In the genomic region with DNA sequence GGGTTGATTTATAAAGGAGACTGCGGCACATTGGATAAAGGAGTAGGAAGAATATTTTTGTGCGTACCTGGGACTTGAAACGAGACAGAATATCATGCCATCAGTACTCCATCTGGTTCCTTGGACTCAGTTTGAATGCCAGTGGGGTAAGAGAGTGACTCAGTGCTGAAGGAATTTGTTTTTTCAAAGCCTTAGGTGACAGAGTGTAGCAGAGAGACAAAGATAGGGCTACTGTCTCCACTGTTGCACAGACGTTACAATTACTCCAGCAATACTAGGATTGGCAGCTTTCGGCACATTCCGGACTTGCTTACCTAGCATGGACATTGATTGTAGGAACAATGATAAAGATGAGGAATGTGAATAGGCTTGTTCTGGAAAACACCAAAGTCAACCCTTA, we compare ENCODE assay signal across 21 cellular contexts.
DNase-seq lines count a peak whose midpoint lies in the region; ATAC-seq, FAIRE-seq and TF ChIP-seq lines count a peak whose summit lies in the region.
"Had no signal": no experiment of that assay in that cellular context is flagged by ENCODE, and none has a peak within 500 bp of the region (broad histone marks: within the 10 kb centered on the region; RNA-seq: fewer than 3 reads in every experiment).

No MANE protein-coding gene starts in this region.

- intact Hi-C loops in MCF 10A (cut with micrococcal nuclease), result no loop called here
- intact Hi-C loops in breast epithelium (cut with DNase I; ENCODE audit: low total_unique reads), result no loop called here
- intact Hi-C loops in body of pancreas (cut with DNase I), result no loop called here

- ATAC-seq in body of pancreas, result peak; percentile 83
- ATAC-seq: activated T-helper 17 cell treated with anti-CD3 and anti-CD28 coated beads, Interleukin-2, amount 50 U/mL, for 72 hours; right lobe of liver; T-cell; WTC11 had no signal

- TF ChIP-seq CTCF in MCF 10A (IDR thresholded peaks at IDR 0.05; ENCODE audit: unreplicated experiment), result no peak
- TF ChIP-seq CTCF in breast epithelium (IDR thresholded peaks at IDR 0.05), result no peak
- no peak for TF ChIP-seq CTCF in body of pancreas (IDR thresholded peaks at IDR 0.05)
- TF ChIP-seq CTCF in kidney epithelial cell (IDR thresholded peaks at IDR 0.05; ENCODE audit: insufficient read depth, low read length, poor library complexity, severe bottlenecking), result no peak

- H3K36me3 Mint-ChIP-seq in MCF 10A (ENCODE audit: insufficient read depth, unreplicated experiment), result no peaks in the 10 kb centered on the region
- no peaks in the 10 kb centered on the region for H3K36me3 Mint-ChIP-seq in activated naive CD8-positive, alpha-beta T cell treated with anti-CD3 and anti-CD28 coated beads for 36 hours
- H3K36me3 Mint-ChIP-seq: CD8-positive, alpha-beta memory T cell; IgD-negative memory B cell; T-cell had no signal

- BruUV-seq in MCF 10A (replicated peaks; lab: Mats Ljungman, UMichigan), result no TSS peak

- no peaks in the 10 kb centered on the region for H3K4me1 ChIP-seq in breast epithelium
- H3K4me1 ChIP-seq in body of pancreas, result peaks cover 15% of the 10 kb centered on the region
- H3K4me1 ChIP-seq: right lobe of liver had no signal

- H3K27ac ChIP-seq in breast epithelium (no peak overlapping the region), body of pancreas (peak overlapping the region in 3 of 4 donors; percentile 12 to 21 (median 13))
- H3K27ac ChIP-seq: right lobe of liver, thoracic aorta had no signal

- H3K4me3 ChIP-seq in breast epithelium (no peak overlapping the region), body of pancreas (no peak overlapping the region), kidney epithelial cell (ENCODE audit: low read depth, low read length) (no peak overlapping the region)
- H3K4me3 ChIP-seq: right lobe of liver, thoracic aorta had no signal

- H3K9me3 ChIP-seq in breast epithelium (no peaks in the 10 kb centered on the region), body of pancreas (no peaks in the 10 kb centered on the region)
- H3K9me3 ChIP-seq: right lobe of liver, thoracic aorta had no signal

- no peak overlapping the region for H3K4me3 Mint-ChIP-seq in MCF 10A (ENCODE audit: unreplicated experiment)
- no peak overlapping the region for H3K4me3 Mint-ChIP-seq in activated naive CD8-positive, alpha-beta T cell treated with anti-CD3 and anti-CD28 coated beads for 36 hours
- H3K4me3 Mint-ChIP-seq: activated T-helper 17 cell treated with anti-CD3 and anti-CD28 coated beads, Interleukin-2, amount 50 U/mL, for 72 hours; CD8-positive, alpha-beta memory T cell; dendritic cell treated with granulocyte-macrophage colony-stimulating factor and Interleukin-4, amounts not matched to agents 40 ng/mL and 50 ng/mL, for 4 days; IgD-negative memory B cell; T-cell; WTC11 had no signal

- TF ChIP-seq POLR2A in breast epithelium (IDR thresholded peaks at IDR 0.05), result no peak
- TF ChIP-seq POLR2A in body of pancreas (IDR thresholded peaks at IDR 0.05), result no peak

- CTCF ChIA-PET in MCF 10A (lab: Yijun Ruan, JAX), result no interaction called here

- H3K27ac Mint-ChIP-seq in MCF 10A (ENCODE audit: low read depth, unreplicated experiment), result peak overlapping the region; percentile 41
- no peak overlapping the region for H3K27ac Mint-ChIP-seq in activated naive CD8-positive, alpha-beta T cell treated with anti-CD3 and anti-CD28 coated beads for 36 hours
- H3K27ac Mint-ChIP-seq: activated T-helper 17 cell treated with anti-CD3 and anti-CD28 coated beads, Interleukin-2, amount 50 U/mL, for 72 hours; CD8-positive, alpha-beta memory T cell; dendritic cell treated with granulocyte-macrophage colony-stimulating factor and Interleukin-4, amounts not matched to agents 40 ng/mL and 50 ng/mL, for 4 days; IgD-negative memory B cell; T-cell; WTC11 had no signal

- POLR2A ChIA-PET in MCF 10A (lab: Yijun Ruan, JAX), result no interaction called here

- no peaks in the 10 kb centered on the region for H3K9me3 Mint-ChIP-seq in MCF 10A (ENCODE audit: unreplicated experiment)
- peaks cover 2% of the 10 kb centered on the region for H3K9me3 Mint-ChIP-seq in activated naive CD8-positive, alpha-beta T cell treated with anti-CD3 and anti-CD28 coated beads for 36 hours
- H3K9me3 Mint-ChIP-seq: activated T-helper 17 cell treated with anti-CD3 and anti-CD28 coated beads, Interleukin-2, amount 50 U/mL, for 72 hours had no signal

- DNase-seq in MCF 10A (ENCODE audit: unreplicated experiment) (peak; percentile 61), breast epithelium (ENCODE audit: low spot score in 2 of 2) (no peak), body of pancreas (peak in 2 of 4 donors; percentile 13 to 22), kidney epithelial cell (ENCODE audit: low read depth) (peak; percentile 48), urothelium cell line (ENCODE audit: low spot score) (peak; percentile 69), NCI-H1092 (lab: John Stamatoyannopoulos, UW) (no peak), epidermal melanocyte (ENCODE audit: insufficient read length, low spot score) (no peak)
- DNase-seq in activated naive CD8-positive, alpha-beta T cell treated with anti-CD3 and anti-CD28 coated beads for 36 hours, result no peak
- DNase-seq: activated CD8-positive, alpha-beta memory T cell treated with anti-CD3 and anti-CD28 coated beads for 24 hours; CD8-positive, alpha-beta memory T cell; NCI-H1092 treated with DMSO at 0.1 percent for 48 hours; right lobe of liver; T-cell had no signal

- peaks cover 20% of the 10 kb centered on the region for H3K4me1 Mint-ChIP-seq in MCF 10A (ENCODE audit: insufficient read depth, unreplicated experiment)
- H3K4me1 Mint-ChIP-seq in activated naive CD8-positive, alpha-beta T cell treated with anti-CD3 and anti-CD28 coated beads for 36 hours, result no peaks in the 10 kb centered on the region
- H3K4me1 Mint-ChIP-seq: activated T-helper 17 cell treated with anti-CD3 and anti-CD28 coated beads, Interleukin-2, amount 50 U/mL, for 72 hours; CD8-positive, alpha-beta memory T cell; IgD-negative memory B cell; T-cell had no signal

- FAIRE-seq in urothelium cell line (lab: Jason Lieb, UNC), result peak; percentile 86
- FAIRE-seq: A204.1, GM12891, H54 had no signal

- no peaks in the 10 kb centered on the region for H3K36me3 ChIP-seq in breast epithelium
- H3K36me3 ChIP-seq in body of pancreas (replicated peaks in 1 of 2; ENCODE audit: insufficient read depth in 1 of 2, low read depth in 2 of 2), result no peaks in the 10 kb centered on the region
- H3K36me3 ChIP-seq in kidney epithelial cell (ENCODE audit: control insufficient read depth, insufficient read depth, low read length), result no peaks in the 10 kb centered on the region
- H3K36me3 ChIP-seq: right lobe of liver, thoracic aorta had no signal

- WGBS in body of pancreas, 2 donors, result 34 to 39% methylated on average over 6 of the region's 6 CpGs

- no peaks in the 10 kb centered on the region for H3K27me3 ChIP-seq in breast epithelium
- H3K27me3 ChIP-seq in body of pancreas, result no peaks in the 10 kb centered on the region
- H3K27me3 ChIP-seq in kidney epithelial cell (ENCODE audit: control insufficient read depth, insufficient read depth, low read length), result no peaks in the 10 kb centered on the region
- H3K27me3 ChIP-seq: right lobe of liver had no signal

- H3K27me3 Mint-ChIP-seq in MCF 10A (ENCODE audit: insufficient read depth, unreplicated experiment), result no peaks in the 10 kb centered on the region
- H3K27me3 Mint-ChIP-seq in activated naive CD8-positive, alpha-beta T cell treated with anti-CD3 and anti-CD28 coated beads for 36 hours, result no peaks in the 10 kb centered on the region
- H3K27me3 Mint-ChIP-seq: activated T-helper 17 cell treated with anti-CD3 and anti-CD28 coated beads, Interleukin-2, amount 50 U/mL, for 72 hours; CD8-positive, alpha-beta memory T cell; dendritic cell treated with granulocyte-macrophage colony-stimulating factor and Interleukin-4, amounts not matched to agents 40 ng/mL and 50 ng/mL, for 4 days; IgD-negative memory B cell; T-cell had no signal

Comparison
In these comparisons a context has a peak if more than half of its experiments do, and no peak if none do; other contexts are left out.
1. DNase-seq: peak in MCF 10A (single experiment), kidney epithelial cell (single experiment) and urothelium cell line (single experiment); none in breast epithelium (0 of 2), NCI-H1092 (single experiment), epidermal melanocyte (single experiment) and activated naive CD8-positive, alpha-beta T cell treated with anti-CD3 and anti-CD28 coated beads for 36 hours (single experiment).
2. H3K27ac ChIP-seq: peak in body of pancreas (3 of 4); none in breast epithelium (0 of 2).